ENCODE assay signal across 9 cellular contexts in the genomic region with DNA sequence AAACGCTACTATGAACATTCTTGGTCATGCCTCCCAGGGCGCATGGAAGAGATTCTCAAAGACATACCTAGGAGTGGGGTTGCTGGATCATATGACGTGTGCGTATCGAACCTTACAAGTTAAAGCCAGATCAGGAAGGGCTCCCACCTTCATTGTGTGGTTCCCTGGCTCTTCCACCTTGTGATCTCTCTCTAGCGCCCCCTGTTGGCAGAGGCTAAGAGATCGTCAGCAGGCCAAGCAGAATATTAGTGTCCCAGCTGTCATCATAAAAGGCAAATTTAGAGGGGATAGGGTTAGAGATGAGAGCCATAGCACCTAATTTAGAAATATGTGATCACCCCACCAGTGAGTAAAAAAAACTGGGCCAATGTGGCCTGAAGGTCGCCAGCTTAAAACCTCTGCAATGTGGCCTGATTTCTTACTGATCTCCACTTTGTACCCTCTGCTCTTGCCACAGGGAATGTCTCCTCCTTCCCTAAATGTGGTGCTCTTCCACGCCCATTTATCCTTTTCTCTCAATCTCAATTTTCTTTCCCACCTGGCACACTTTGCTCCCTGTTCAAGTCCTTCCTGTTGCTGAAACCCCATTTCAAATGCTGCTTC.
DNase-seq lines count a peak whose midpoint lies in the region; ATAC-seq, FAIRE-seq and TF ChIP-seq lines count a peak whose summit lies in the region.
"Had no signal": no experiment of that assay in that cellular context is flagged by ENCODE, and none has a peak within 500 bp of the region (broad histone marks: within the 10 kb centered on the region; RNA-seq: fewer than 3 reads in every experiment).

No MANE protein-coding gene starts in this region.

- H3K4me1 ChIP-seq in GM12878 (ENCODE audit: control insufficient read depth, insufficient read depth, low read length): no peaks in the 10 kb centered on the region; the same call in 1 of the 2 replicates

- peaks cover 6% of the 10 kb centered on the region in 2 donors for H3K4me1 Mint-ChIP-seq in immature natural killer cell

- H3K36me3 ChIP-seq in GM06990 (ENCODE audit: control insufficient read depth, insufficient read depth, low read length): no peaks in the 10 kb centered on the region
- no peaks in the 10 kb centered on the region for H3K36me3 ChIP-seq in GM12878 (ENCODE audit: control insufficient read depth in 2 of 2, insufficient read depth in 2 of 2, low read length in 1 of 2)

- BruUV-seq in GM12878 (replicated peaks; lab: Mats Ljungman, UMichigan): no TSS peak

- TF ChIP-seq POLR2A in GM12878 (IDR thresholded peaks at IDR 0.05; ENCODE audit: low read depth, low read length): no peak

- RAD21 ChIA-PET in GM12878 (lab: Charles Lee; ENCODE audit: unreplicated experiment): interaction anchor here (0.8 to 8.4 kb wide), 20 partner anchors 11 to 245 kb away, joined by 3 to 162 read pairs (median 6); no protein-coding TSS in a partner anchor

- H3K4me3 ChIP-seq in GM06990 (replicated peaks; ENCODE audit: low read depth, low read length) (no peak overlapping the region), GM12878 (no peak overlapping the region)

- no peaks in the 10 kb centered on the region for H3K9me3 Mint-ChIP-seq in immature natural killer cell
- H3K9me3 Mint-ChIP-seq: dendritic cell treated with granulocyte-macrophage colony-stimulating factor and Interleukin-4, amounts not matched to agents 40 ng/mL and 50 ng/mL, for 4 days had no signal

- POLR2A ChIA-PET in GM12878 (lab: Charles Lee): interaction anchor here (0.5 to 2.1 kb wide), 7 partner anchors 15 to 73 kb away, joined by 3 to 8 read pairs (median 4); no protein-coding TSS in a partner anchor

- in situ Hi-C loops in GM12878 (cut with MboI): loop anchor here (5.0 kb wide), 1 partner anchor 248 kb away; no protein-coding TSS in a partner anchor

- SMC1A ChIA-PET in GM12878 (lab: Charles Lee; ENCODE audit: uncharacterized antibody, unreplicated experiment): interaction anchor here (0.7 to 10.0 kb wide), 26 partner anchors 9 to 249 kb away, joined by 3 to 169 read pairs (median 4); no protein-coding TSS in a partner anchor

- H3K4me3 Mint-ChIP-seq in immature natural killer cell: no peak overlapping the region
- H3K4me3 Mint-ChIP-seq: dendritic cell treated with granulocyte-macrophage colony-stimulating factor and Interleukin-4, amounts not matched to agents 40 ng/mL and 50 ng/mL, for 4 days had no signal

- DNase-seq in GM06990 (ENCODE audit: extremely low read depth, insufficient read length) (no peak), T-helper 9 cell (peak; percentile 59), GM12878 (ENCODE audit: low read depth, low spot score) (no peak), immature natural killer cell (peak; percentile 39 to 54 (median 45)), mesenteric fat pad (ENCODE audit: low spot score) (no peak)
- DNase-seq in stimulated activated CD4-positive, alpha-beta T cell treated with anti-CD3 and anti-CD28 coated beads, Interleukin-2, amount 100 ng/mL, for 4 hours (ENCODE audit: low read depth): peak; percentile 31

- no peak overlapping the region for H3K9ac ChIP-seq in GM12878 (ENCODE audit: control insufficient read depth, insufficient read depth, low read length)

- no peaks in the 10 kb centered on the region for H3K79me2 ChIP-seq in GM12878 (ENCODE audit: control insufficient read depth, insufficient read depth, low read length)

- TF ChIP-seq CTCF in GM06990 (IDR thresholded peaks at IDR 0.05; ENCODE audit: insufficient read depth, low read length, poor library complexity, severe bottlenecking) (peak; percentile 91), LNCAP (IDR thresholded peaks at IDR 0.05) (peak; percentile 84), GM12878 (IDR thresholded peaks at IDR 0.05 in 2 of 3, conservative IDR thresholded peaks at IDR 0.05 in 1 of 3; ENCODE audit: control insufficient read depth in 2 of 3, extremely low read depth in 1 of 3, insufficient read depth in 1 of 3, low read depth in 3 of 3, low read length in 3 of 3) (peak; percentile 62 to 90 (median 86))

- no peak overlapping the region for H3K4me2 ChIP-seq in GM12878 (ENCODE audit: control insufficient read depth, insufficient read depth)

- H2AFZ ChIP-seq in GM12878 (ENCODE audit: control insufficient read depth, low read depth, low read length): no peak overlapping the region

- 22% methylated on average over 9 of the region's 9 CpGs for WGBS in GM12878 (ENCODE audit: insufficient coverage, insufficient replicate concordance, low lambda C conversion rate, missing lambda C conversion rate)

- intact Hi-C loops in GM12878 (cut with micrococcal nuclease; ENCODE audit: unreplicated experiment): loop anchor here (1.0 to 2.0 kb wide), 2 partner anchors 72 to 247 kb away; no protein-coding TSS in a partner anchor

- no peaks in the 10 kb centered on the region for H3K9me3 ChIP-seq in GM12878 (replicated peaks; ENCODE audit: control insufficient read depth, insufficient read depth, low read length)

- no peak overlapping the region for H3K27ac Mint-ChIP-seq in immature natural killer cell
- H3K27ac Mint-ChIP-seq: dendritic cell treated with granulocyte-macrophage colony-stimulating factor and Interleukin-4, amounts not matched to agents 40 ng/mL and 50 ng/mL, for 4 days had no signal

- no peaks in the 10 kb centered on the region for H3K36me3 Mint-ChIP-seq in immature natural killer cell

- CTCF ChIA-PET in GM12878 (lab: Yijun Ruan, JAX): interaction anchor here (0.6 to 9.2 kb wide), 37 partner anchors 11 to 247 kb away, joined by 3 to 243 read pairs (median 5); no protein-coding TSS in a partner anchor

- FAIRE-seq in GM12878 (lab: Jason Lieb, UNC): peak; percentile 86

- no peaks in the 10 kb centered on the region for H4K20me1 ChIP-seq in GM12878 (ENCODE audit: control insufficient read depth, insufficient read depth)

- H3K27me3 ChIP-seq in GM06990 (replicated peaks; ENCODE audit: control insufficient read depth, insufficient read depth, low read length): no peaks in the 10 kb centered on the region
- no peaks in the 10 kb centered on the region for H3K27me3 ChIP-seq in GM12878 (replicated peaks in 1 of 2; ENCODE audit: control insufficient read depth in 2 of 2, insufficient read depth in 2 of 2, low read length in 1 of 2)

- H3K27me3 Mint-ChIP-seq in immature natural killer cell (ENCODE audit: low read depth in 3 of 3): peaks cover 0 to 5% (median 4%) of the 10 kb centered on the region in 3 donors

- ATAC-seq in GM12878 (peak; percentile 89), HG03460 (IDR thresholded peaks at IDR 0.05; ENCODE audit: unreplicated experiment) (no peak)

- TF ChIP-seq RAD21 in GM12878 (IDR thresholded peaks at IDR 0.05; ENCODE audit: insufficient read depth, low read depth, low read length): peak; percentile 75

- no peak for TF ChIP-seq EP300 in GM12878 (IDR thresholded peaks at IDR 0.05; ENCODE audit: borderline replicate concordance in 1 of 2, control insufficient read depth in 1 of 2, low read depth in 2 of 2, low read length in 2 of 2)

- no peak overlapping the region for H3K27ac ChIP-seq in GM12878 (ENCODE audit: control insufficient read depth, insufficient read depth)

TF ChIP-seq in GM12878, 131 proteins besides CTCF, POLR2A, EP300 and RAD21:
- TF ChIP-seq MYB (IDR thresholded peaks at IDR 0.05; ENCODE audit: borderline replicate concordance, low read depth, low read length): no peak
- TF ChIP-seq YY1 (IDR thresholded peaks at IDR 0.05; ENCODE audit: low read depth, low read length): 0 out of 2 replicates have a peak, but pooled peaks have one; percentile 44
- TF ChIP-seq SMC3 (IDR thresholded peaks at IDR 0.05; ENCODE audit: borderline replicate concordance, low read length): peak; percentile 63; the same call in 1 of the 2 replicates
- TF ChIP-seq, protein P1, sequence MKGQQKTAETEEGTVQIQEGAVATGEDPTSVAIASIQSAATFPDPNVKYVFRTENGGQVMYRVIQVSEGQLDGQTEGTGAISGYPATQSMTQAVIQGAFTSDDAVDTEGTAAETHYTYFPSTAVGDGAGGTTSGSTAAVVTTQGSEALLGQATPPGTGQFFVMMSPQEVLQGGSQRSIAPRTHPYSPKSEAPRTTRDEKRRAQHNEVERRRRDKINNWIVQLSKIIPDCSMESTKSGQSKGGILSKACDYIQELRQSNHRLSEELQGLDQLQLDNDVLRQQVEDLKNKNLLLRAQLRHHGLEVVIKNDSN (IDR thresholded peaks at IDR 0.05; ENCODE audit: borderline replicate concordance, extremely low read length, insufficient read depth, low read depth, low read length): no peak
- no peak for TF ChIP-seq ASH2L (IDR thresholded peaks at IDR 0.05; ENCODE audit: borderline replicate concordance, low read depth)
- TF ChIP-seq, protein P2, sequence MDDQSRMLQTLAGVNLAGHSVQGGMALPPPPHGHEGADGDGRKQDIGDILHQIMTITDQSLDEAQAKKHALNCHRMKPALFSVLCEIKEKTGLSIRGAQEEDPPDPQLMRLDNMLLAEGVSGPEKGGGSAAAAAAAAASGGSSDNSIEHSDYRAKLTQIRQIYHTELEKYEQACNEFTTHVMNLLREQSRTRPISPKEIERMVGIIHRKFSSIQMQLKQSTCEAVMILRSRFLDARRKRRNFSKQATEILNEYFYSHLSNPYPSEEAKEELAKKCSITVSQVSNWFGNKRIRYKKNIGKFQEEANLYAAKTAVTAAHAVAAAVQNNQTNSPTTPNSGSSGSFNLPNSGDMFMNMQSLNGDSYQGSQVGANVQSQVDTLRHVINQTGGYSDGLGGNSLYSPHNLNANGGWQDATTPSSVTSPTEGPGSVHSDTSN (IDR thresholded peaks at IDR 0.05; ENCODE audit: insufficient replicate concordance, low read depth, low read length): no peak
- TF ChIP-seq IKZF1 (conservative IDR thresholded peaks at IDR 0.05): 0 out of 2 replicates have a peak, but pooled peaks have one; percentile 15
- no peak for TF ChIP-seq SREBF2 (IDR thresholded peaks at IDR 0.05; ENCODE audit: low read length)
- TF ChIP-seq ZNF207 (IDR thresholded peaks at IDR 0.05; ENCODE audit: borderline replicate concordance): no peak
- TF ChIP-seq NRF1 (conservative IDR thresholded peaks at IDR 0.05; ENCODE audit: low read depth, low read length): no peak
- 0 out of 2 replicates have a peak, but pooled peaks have one; percentile 28 for TF ChIP-seq RUNX3 (IDR thresholded peaks at IDR 0.05; ENCODE audit: low read length)
- TF ChIP-seq ETV6 (conservative IDR thresholded peaks at IDR 0.05 in 1 of 2, IDR thresholded peaks at IDR 0.05 in 1 of 2; ENCODE audit: borderline replicate concordance in 1 of 2, low read depth in 1 of 2): no peak
- no peak for TF ChIP-seq HDAC2 (IDR thresholded peaks at IDR 0.05)

Comparison
In these comparisons a context has a peak if more than half of its experiments do, and no peak if none do; other contexts are left out.
1. DNase-seq: peak in T-helper 9 cell (single experiment), immature natural killer cell (3 of 3) and stimulated activated CD4-positive, alpha-beta T cell treated with anti-CD3 and anti-CD28 coated beads, Interleukin-2, amount 100 ng/mL, for 4 hours (single experiment); none in GM06990 (single experiment), GM12878 (single experiment) and mesenteric fat pad (single experiment).
2. Peak in every context shown above with its lines, with median percentiles within 50 percentile points of each other: CTCF ChIP-seq.